Comparison of ENCODE assay signal across 34 cellular contexts in the genomic region with DNA sequence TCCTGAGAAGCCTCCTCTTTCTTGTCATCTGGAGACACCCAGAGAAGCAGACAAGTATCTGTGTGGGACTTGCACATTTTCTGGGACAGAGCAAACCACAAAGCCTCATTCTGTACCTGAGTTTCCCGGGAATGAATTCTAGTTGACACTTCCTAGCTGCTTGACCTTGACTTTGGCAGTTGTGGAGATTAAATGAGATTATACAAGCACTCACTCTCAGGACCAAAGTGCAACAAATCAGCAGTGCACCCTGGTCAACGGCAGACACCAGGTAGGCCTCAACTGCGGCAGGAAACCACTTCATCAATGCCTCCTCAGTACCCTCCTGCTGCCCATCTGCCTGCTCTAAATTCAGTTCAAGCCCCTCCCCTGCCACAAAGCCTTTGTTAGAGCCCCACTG.
"Had no signal": no experiment of that assay in that cellular context is flagged by ENCODE, and none has a peak within 500 bp of the region (broad histone marks: within the 10 kb centered on the region; RNA-seq: fewer than 3 reads in every experiment).

No MANE protein-coding gene starts in this region.

- H2AFZ ChIP-seq: neural progenitor cell had no signal

- H3K4me3 Mint-ChIP-seq: natural killer cell; nephron progenitor cell; neural progenitor cell; stimulated activated naive B cell treated with anti-CD40 and anti-IgM and Interleukin-4, amounts not matched to agents 10 μg/mL and 1 μg/mL and 100 μg/mL, for 72 hours had no signal

- H3K36me3 Mint-ChIP-seq: naive B cell; natural killer cell; stimulated activated naive B cell treated with anti-CD40 and anti-IgM and Interleukin-4, amounts not matched to agents 10 μg/mL and 1 μg/mL and 100 μg/mL, for 72 hours had no signal

- FAIRE-seq: keratinocyte, urothelium cell line had no signal

- H3K36me3 ChIP-seq: heart left ventricle, neural progenitor cell, neutrophil, ovary, prostate gland, stomach, suprapubic skin, thoracic aorta, upper lobe of right lung had no signal

- H3K4me3 ChIP-seq: heart left ventricle, lower lobe of right lung, neural progenitor cell, ovary, prostate gland, sigmoid colon, smooth muscle cell, stomach, suprapubic skin, thoracic aorta, tibial artery, upper lobe of right lung had no signal

- H3K9me3 ChIP-seq: heart left ventricle, lower lobe of right lung, neutrophil, ovary, prostate gland, sigmoid colon, stomach, suprapubic skin, thoracic aorta, tibial artery, upper lobe of right lung had no signal

- DNase-seq: heart left ventricle; kidney glomerular epithelial cell; left cardiac atrium; left ventricle myocardium superior; lower lobe of right lung; mammary epithelial cell; mesenchymal stem cell; naive B cell; natural killer cell; nephron progenitor cell; occipital lobe; ovary; retina; right cardiac atrium; sigmoid colon; stimulated activated CD4-positive, alpha-beta T cell treated with anti-CD3 and anti-CD28 coated beads, Interleukin-12 subunit alpha, Interleukin-12 subunit beta, amount 100 ng/mL, for 4 hours; stimulated activated CD4-positive, alpha-beta T cell treated with anti-CD3 and anti-CD28 coated beads, Interleukin-15, amount 100 ng/mL, for 24 hours; stimulated activated CD4-positive, alpha-beta T cell treated with anti-CD3 and anti-CD28 coated beads, Interleukin-2, amount 100 ng/mL, for 24 hours; stimulated activated CD4-positive, alpha-beta T cell treated with anti-CD3 and anti-CD28 coated beads, Interleukin-4, amount 100 ng/mL, for 1 hour; stimulated activated naive B cell treated with anti-CD40 and anti-IgM and Interleukin-4, amounts not matched to agents 10 μg/mL and 1 μg/mL and 100 μg/mL, for 72 hours; stimulated activated naive CD8-positive, alpha-beta T cell treated with anti-CD3 and anti-CD28 coated beads, Interleukin-15, Interleukin-2, amounts not matched to agents 100 U/mL and 50 U/mL, for 24 hours; stomach; trophoblast cell; upper lobe of right lung had no signal

- H3K27ac ChIP-seq: heart left ventricle, lower lobe of right lung, neural progenitor cell, neutrophil, ovary, prostate gland, sigmoid colon, stomach, suprapubic skin, thoracic aorta, tibial artery, upper lobe of right lung had no signal

- ATAC-seq: heart left ventricle; left cardiac atrium; left lobe of liver; left ventricle myocardium superior; lower lobe of right lung; natural killer cell; right cardiac atrium; stimulated activated naive B cell treated with anti-CD40 and anti-IgM and Interleukin-4, amounts not matched to agents 10 μg/mL and 1 μg/mL and 100 μg/mL, for 72 hours; upper lobe of right lung had no signal

- H3K4me1 Mint-ChIP-seq: naive B cell; natural killer cell; neural progenitor cell; stimulated activated naive B cell treated with anti-CD40 and anti-IgM and Interleukin-4, amounts not matched to agents 10 μg/mL and 1 μg/mL and 100 μg/mL, for 72 hours had no signal

- H3K27me3 ChIP-seq: heart left ventricle, ovary, sigmoid colon, suprapubic skin, tibial artery, upper lobe of right lung had no signal

- H3K4me2 ChIP-seq: neural progenitor cell, smooth muscle cell had no signal

- H3K9ac ChIP-seq: neural progenitor cell had no signal

- H3K4me1 ChIP-seq: lower lobe of right lung, neural progenitor cell, prostate gland, sigmoid colon, stomach, upper lobe of right lung had no signal

- H3K27ac Mint-ChIP-seq: naive B cell; natural killer cell; nephron progenitor cell; neural progenitor cell; stimulated activated naive B cell treated with anti-CD40 and anti-IgM and Interleukin-4, amounts not matched to agents 10 μg/mL and 1 μg/mL and 100 μg/mL, for 72 hours had no signal

- H3K9me3 Mint-ChIP-seq: naive B cell; natural killer cell; nephron progenitor cell; stimulated activated naive B cell treated with anti-CD40 and anti-IgM and Interleukin-4, amounts not matched to agents 10 μg/mL and 1 μg/mL and 100 μg/mL, for 72 hours had no signal
